2 cellular contexts compared by ENCODE assay signal in the genomic region with DNA sequence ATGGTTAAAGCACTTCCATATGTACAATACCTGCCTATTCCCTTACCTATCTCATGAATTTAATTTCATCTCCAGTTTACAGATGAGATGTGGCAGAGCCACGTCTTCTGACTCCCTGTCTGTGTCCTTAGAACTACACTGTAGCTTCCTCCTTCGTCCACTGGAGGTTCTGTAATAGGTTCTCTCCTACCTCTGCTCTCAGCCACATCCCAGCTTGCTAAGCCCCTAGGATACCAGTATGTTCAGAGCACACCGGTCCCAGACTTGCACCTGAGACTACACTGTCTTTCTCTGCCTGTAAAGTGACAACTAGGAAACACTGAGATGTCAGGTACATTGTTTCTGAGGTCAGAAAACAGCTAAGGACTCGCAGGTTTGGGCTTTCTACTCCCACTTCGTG.
TF ChIP-seq lines count a peak whose summit lies in the region.

No MANE protein-coding gene starts in this region.

TF ChIP-seq in A549, 52 proteins besides CTCF, POLR2A, EP300 and RAD21:
- TF ChIP-seq CHD4 (IDR thresholded peaks at IDR 0.05; ENCODE audit: borderline replicate concordance) (no peak), FOXS1 (CRISPR knock-in tag; IDR thresholded peaks at IDR 0.05) (no peak), MYC (IDR thresholded peaks at IDR 0.05; ENCODE audit: borderline replicate concordance, low read length) (no peak), ZC3H11A (IDR thresholded peaks at IDR 0.05) (no peak), SREBF2 (IDR thresholded peaks at IDR 0.05) (no peak), FOSL2 (IDR thresholded peaks at IDR 0.05) (no peak), FOSL2 (CRISPR knock-in tag; IDR thresholded peaks at IDR 0.05) (no peak), POLR2AphosphoS2 (conservative IDR thresholded peaks at IDR 0.05; ENCODE audit: low read length) (no peak), BHLHE40 (IDR thresholded peaks at IDR 0.05; ENCODE audit: low read depth, low read length) (no peak), CBX2 (IDR thresholded peaks at IDR 0.05; ENCODE audit: borderline replicate concordance, low read depth) (no peak), MAZ (IDR thresholded peaks at IDR 0.05; ENCODE audit: borderline replicate concordance, low read depth, low read length) (no peak)
- TF ChIP-seq, protein P1, sequence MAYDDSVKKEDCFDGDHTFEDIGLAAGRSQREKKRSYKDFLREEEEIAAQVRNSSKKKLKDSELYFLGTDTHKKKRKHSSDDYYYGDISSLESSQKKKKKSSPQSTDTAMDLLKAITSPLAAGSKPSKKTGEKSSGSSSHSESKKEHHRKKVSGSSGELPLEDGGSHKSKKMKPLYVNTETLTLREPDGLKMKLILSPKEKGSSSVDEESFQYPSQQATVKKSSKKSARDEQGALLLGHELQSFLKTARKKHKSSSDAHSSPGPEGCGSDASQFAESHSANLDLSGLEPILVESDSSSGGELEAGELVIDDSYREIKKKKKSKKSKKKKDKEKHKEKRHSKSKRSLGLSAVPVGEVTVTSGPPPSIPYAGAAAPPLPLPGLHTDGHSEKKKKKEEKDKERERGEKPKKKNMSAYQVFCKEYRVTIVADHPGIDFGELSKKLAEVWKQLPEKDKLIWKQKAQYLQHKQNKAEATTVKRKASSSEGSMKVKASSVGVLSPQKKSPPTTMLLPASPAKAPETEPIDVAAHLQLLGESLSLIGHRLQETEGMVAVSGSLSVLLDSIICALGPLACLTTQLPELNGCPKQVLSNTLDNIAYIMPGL (CRISPR knock-in tag; IDR thresholded peaks at IDR 0.05; ENCODE audit: borderline replicate concordance): no peak
- TF ChIP-seq, protein P2, sequence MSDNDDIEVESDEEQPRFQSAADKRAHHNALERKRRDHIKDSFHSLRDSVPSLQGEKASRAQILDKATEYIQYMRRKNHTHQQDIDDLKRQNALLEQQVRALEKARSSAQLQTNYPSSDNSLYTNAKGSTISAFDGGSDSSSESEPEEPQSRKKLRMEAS (IDR thresholded peaks at IDR 0.05): no peak
- TF ChIP-seq, protein P3, sequence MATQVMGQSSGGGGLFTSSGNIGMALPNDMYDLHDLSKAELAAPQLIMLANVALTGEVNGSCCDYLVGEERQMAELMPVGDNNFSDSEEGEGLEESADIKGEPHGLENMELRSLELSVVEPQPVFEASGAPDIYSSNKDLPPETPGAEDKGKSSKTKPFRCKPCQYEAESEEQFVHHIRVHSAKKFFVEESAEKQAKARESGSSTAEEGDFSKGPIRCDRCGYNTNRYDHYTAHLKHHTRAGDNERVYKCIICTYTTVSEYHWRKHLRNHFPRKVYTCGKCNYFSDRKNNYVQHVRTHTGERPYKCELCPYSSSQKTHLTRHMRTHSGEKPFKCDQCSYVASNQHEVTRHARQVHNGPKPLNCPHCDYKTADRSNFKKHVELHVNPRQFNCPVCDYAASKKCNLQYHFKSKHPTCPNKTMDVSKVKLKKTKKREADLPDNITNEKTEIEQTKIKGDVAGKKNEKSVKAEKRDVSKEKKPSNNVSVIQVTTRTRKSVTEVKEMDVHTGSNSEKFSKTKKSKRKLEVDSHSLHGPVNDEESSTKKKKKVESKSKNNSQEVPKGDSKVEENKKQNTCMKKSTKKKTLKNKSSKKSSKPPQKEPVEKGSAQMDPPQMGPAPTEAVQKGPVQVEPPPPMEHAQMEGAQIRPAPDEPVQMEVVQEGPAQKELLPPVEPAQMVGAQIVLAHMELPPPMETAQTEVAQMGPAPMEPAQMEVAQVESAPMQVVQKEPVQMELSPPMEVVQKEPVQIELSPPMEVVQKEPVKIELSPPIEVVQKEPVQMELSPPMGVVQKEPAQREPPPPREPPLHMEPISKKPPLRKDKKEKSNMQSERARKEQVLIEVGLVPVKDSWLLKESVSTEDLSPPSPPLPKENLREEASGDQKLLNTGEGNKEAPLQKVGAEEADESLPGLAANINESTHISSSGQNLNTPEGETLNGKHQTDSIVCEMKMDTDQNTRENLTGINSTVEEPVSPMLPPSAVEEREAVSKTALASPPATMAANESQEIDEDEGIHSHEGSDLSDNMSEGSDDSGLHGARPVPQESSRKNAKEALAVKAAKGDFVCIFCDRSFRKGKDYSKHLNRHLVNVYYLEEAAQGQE (IDR thresholded peaks at IDR 0.05): no peak

TF ChIP-seq in IMR-90, 13 proteins besides CTCF, POLR2A, EP300 and RAD21:
- TF ChIP-seq, protein P4, sequence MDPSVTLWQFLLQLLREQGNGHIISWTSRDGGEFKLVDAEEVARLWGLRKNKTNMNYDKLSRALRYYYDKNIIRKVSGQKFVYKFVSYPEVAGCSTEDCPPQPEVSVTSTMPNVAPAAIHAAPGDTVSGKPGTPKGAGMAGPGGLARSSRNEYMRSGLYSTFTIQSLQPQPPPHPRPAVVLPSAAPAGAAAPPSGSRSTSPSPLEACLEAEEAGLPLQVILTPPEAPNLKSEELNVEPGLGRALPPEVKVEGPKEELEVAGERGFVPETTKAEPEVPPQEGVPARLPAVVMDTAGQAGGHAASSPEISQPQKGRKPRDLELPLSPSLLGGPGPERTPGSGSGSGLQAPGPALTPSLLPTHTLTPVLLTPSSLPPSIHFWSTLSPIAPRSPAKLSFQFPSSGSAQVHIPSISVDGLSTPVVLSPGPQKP (IDR thresholded peaks at IDR 0.05; ENCODE audit: borderline replicate concordance, low read depth, low read length): no peak
- TF ChIP-seq RFX5 (IDR thresholded peaks at IDR 0.05; ENCODE audit: low read depth, low read length) (no peak), MXI1 (IDR thresholded peaks at IDR 0.05; ENCODE audit: borderline replicate concordance, low read depth, low read length) (no peak), MAFK (IDR thresholded peaks at IDR 0.05; ENCODE audit: low read depth, low read length) (no peak), CHD1 (IDR thresholded peaks at IDR 0.05; ENCODE audit: low read depth, low read length) (no peak), CEBPB (IDR thresholded peaks at IDR 0.05; ENCODE audit: low read depth, low read length) (no peak), RCOR1 (IDR thresholded peaks at IDR 0.05; ENCODE audit: insufficient replicate concordance, low read length) (no peak), MAZ (IDR thresholded peaks at IDR 0.05; ENCODE audit: borderline replicate concordance, low read depth, low read length) (no peak), BHLHE40 (IDR thresholded peaks at IDR 0.05; ENCODE audit: low read depth, low read length) (no peak), SMC3 (IDR thresholded peaks at IDR 0.05; ENCODE audit: low read depth, low read length) (no peak), FOS (IDR thresholded peaks at IDR 0.05; ENCODE audit: low read depth, low read length) (no peak), NFE2L2 (IDR thresholded peaks at IDR 0.05; ENCODE audit: low read depth, low read length) (no peak)
- TF ChIP-seq, protein P5, sequence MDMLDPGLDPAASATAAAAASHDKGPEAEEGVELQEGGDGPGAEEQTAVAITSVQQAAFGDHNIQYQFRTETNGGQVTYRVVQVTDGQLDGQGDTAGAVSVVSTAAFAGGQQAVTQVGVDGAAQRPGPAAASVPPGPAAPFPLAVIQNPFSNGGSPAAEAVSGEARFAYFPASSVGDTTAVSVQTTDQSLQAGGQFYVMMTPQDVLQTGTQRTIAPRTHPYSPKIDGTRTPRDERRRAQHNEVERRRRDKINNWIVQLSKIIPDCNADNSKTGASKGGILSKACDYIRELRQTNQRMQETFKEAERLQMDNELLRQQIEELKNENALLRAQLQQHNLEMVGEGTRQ (IDR thresholded peaks at IDR 0.05; ENCODE audit: low read depth, low read length): no peak
